Comparison of ENCODE assay signal across 17 cellular contexts in the genomic region with DNA sequence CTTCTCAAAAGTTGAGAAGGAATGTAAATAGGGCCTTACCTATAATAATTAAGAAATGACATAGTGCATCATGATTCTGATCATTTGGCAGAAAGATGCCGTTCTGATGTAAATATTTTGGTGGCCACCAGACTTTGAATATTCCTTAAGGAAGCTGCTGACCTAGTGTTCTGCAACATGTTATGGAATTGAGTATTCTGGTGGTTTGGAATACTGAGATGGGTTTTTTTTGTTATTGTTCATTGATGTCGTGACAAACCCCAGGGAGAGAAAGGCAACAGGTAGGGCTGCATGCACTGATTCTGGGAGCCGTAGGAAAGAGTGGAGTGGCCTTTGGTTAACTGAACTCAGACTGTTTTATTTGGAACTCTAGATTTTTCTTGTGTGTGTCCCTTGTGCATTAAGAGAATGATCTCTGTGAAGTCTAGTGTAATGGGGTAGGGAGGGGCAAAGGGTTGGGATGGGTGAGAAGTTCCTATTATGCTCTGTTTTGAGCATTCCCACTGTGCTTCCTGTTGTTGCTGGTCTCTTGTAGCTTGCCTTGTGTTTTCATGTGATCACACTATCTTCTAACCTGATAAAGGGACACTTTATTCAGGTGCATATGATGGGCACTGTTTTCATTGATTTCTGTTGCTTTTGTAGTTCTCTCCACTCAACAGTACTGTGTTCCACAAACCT. TPM values are rescaled to one million over a fixed set of nuclear protein-coding genes. Genes with fewer than 3 reads are reported as not detected.
DNase-seq lines count a peak whose midpoint lies in the region; ATAC-seq and TF ChIP-seq lines count a peak whose summit lies in the region.
"Had no signal": no experiment of that assay in that cellular context is flagged by ENCODE, and none has a peak within 500 bp of the region (broad histone marks: within the 10 kb centered on the region; RNA-seq: fewer than 3 reads in every experiment).

No MANE protein-coding gene starts in this region.

- H3K27ac ChIP-seq in HEK293 (ENCODE audit: extremely low read depth, low read depth, low read length) = no peak overlapping the region
- H3K27ac ChIP-seq in endodermal cell (ENCODE audit: low read depth, low read length) = no peak overlapping the region
- H3K27ac ChIP-seq: GM23248 had no signal

- CTCF ChIA-PET in HEK293 (lab: Yijun Ruan, JAX) = interaction anchor here (0.6 kb wide), 1 partner anchor 183 kb away, joined by 4 read pairs; no protein-coding TSS in a partner anchor

- TF ChIP-seq CTCF in HEK293 (tag by site-specific recombination; IDR thresholded peaks at IDR 0.05) (no peak), endodermal cell (conservative IDR thresholded peaks at IDR 0.05) (no peak), progenitor cell of endocrine pancreas (IDR thresholded peaks at IDR 0.05; ENCODE audit: unreplicated experiment) (no peak)

- 92 to 100% methylated on average over 3 of the region's 3 CpGs for WGBS in endodermal cell (ENCODE audit: insufficient coverage in 1 of 2, insufficient read length in 1 of 2), 2 experiments

- DNase-seq in endodermal cell = no peak
- no peak for DNase-seq in progenitor cell of endocrine pancreas (ENCODE audit: low spot score, unreplicated experiment)
- DNase-seq in DMS114 treated with DMSO at 0.1 percent for 48 hours (lab: John Stamatoyannopoulos, UW; ENCODE audit: unreplicated experiment) = no peak
- no peak for DNase-seq in GM19238 (ENCODE audit: insufficient read length, low spot score)
- DNase-seq: CD4-positive, alpha-beta T cell; CD8-positive, alpha-beta memory T cell; DMS 273 treated with DMSO at 0.1 percent for 48 hours; DMS53; DMS79 treated with DMSO at 0.1 percent for 48 hours; GF-D8; GM23248; H7; HCEC 1CT had no signal

- H3K4me3 Mint-ChIP-seq in endodermal cell (no peak overlapping the region), progenitor cell of endocrine pancreas (ENCODE audit: low read depth) (no peak overlapping the region)
- H3K4me3 Mint-ChIP-seq: CD14-positive monocyte; CD4-positive, alpha-beta T cell; CD8-positive, alpha-beta memory T cell had no signal

- H3K9me3 Mint-ChIP-seq in endodermal cell (no peaks in the 10 kb centered on the region), progenitor cell of endocrine pancreas (ENCODE audit: low read depth) (no peaks in the 10 kb centered on the region)
- H3K9me3 Mint-ChIP-seq: CD14-positive monocyte; CD4-positive, alpha-beta T cell; CD8-positive, alpha-beta memory T cell had no signal

- H3K27me3 ChIP-seq in endodermal cell (ENCODE audit: control insufficient read depth, insufficient read depth, low read length, poor library complexity, severe bottlenecking) = no peaks in the 10 kb centered on the region

- H3K4me1 Mint-ChIP-seq in endodermal cell (peaks cover 7% of the 10 kb centered on the region), progenitor cell of endocrine pancreas (ENCODE audit: low read depth) (peaks cover 30% of the 10 kb centered on the region)
- H3K4me1 Mint-ChIP-seq: CD14-positive monocyte; CD8-positive, alpha-beta memory T cell had no signal

- H3K4me3 ChIP-seq in HEK293 (ENCODE audit: low read depth, low read length) = no peak overlapping the region
- H3K4me3 ChIP-seq in endodermal cell (ENCODE audit: low read length) = no peak overlapping the region
- H3K4me3 ChIP-seq: GM23248 had no signal

- H3K27ac Mint-ChIP-seq in endodermal cell (peak overlapping the region; percentile 28), progenitor cell of endocrine pancreas (peak overlapping the region; percentile 3)
- H3K27ac Mint-ChIP-seq: CD14-positive monocyte; CD4-positive, alpha-beta T cell had no signal

- POLR2A ChIA-PET in HEK293 (lab: Yijun Ruan, JAX) = no interaction called here

- H3K27me3 Mint-ChIP-seq in endodermal cell (ENCODE audit: insufficient read depth) (no peaks in the 10 kb centered on the region), progenitor cell of endocrine pancreas (no peaks in the 10 kb centered on the region)

- H3K4me1 ChIP-seq in HEK293 (ENCODE audit: control insufficient read depth, insufficient read depth, low read length) (no peaks in the 10 kb centered on the region), endodermal cell (ENCODE audit: control insufficient read depth, insufficient read depth, low read length) (no peaks in the 10 kb centered on the region)

- no peak for ATAC-seq in HG02678 (IDR thresholded peaks at IDR 0.05; ENCODE audit: unreplicated experiment)

- no peak overlapping the region for H3K9ac ChIP-seq in endodermal cell (ENCODE audit: extremely low read depth, low read length, poor library complexity, severe bottlenecking)
- H3K9ac ChIP-seq: GM23248 had no signal

- H3K9me3 ChIP-seq in HEK293 (ENCODE audit: control insufficient read depth, insufficient read depth, low read depth, low read length) = no peaks in the 10 kb centered on the region
- no peaks in the 10 kb centered on the region for H3K9me3 ChIP-seq in endodermal cell (ENCODE audit: control insufficient read depth, low read length)

- H3K36me3 Mint-ChIP-seq in endodermal cell (ENCODE audit: low read depth) (peaks cover 21% of the 10 kb centered on the region), progenitor cell of endocrine pancreas (ENCODE audit: insufficient read depth) (peaks cover 19% of the 10 kb centered on the region)
- H3K36me3 Mint-ChIP-seq: CD14-positive monocyte; CD8-positive, alpha-beta memory T cell had no signal

- H3K36me3 ChIP-seq in HEK293 (ENCODE audit: control insufficient read depth in 2 of 2, insufficient read depth in 1 of 2, low read length in 2 of 2) (peaks cover 0 to 10% of the 10 kb centered on the region in 2 experiments; a peak in 2 of 3 replicates), endodermal cell (ENCODE audit: control insufficient read depth, insufficient read depth, low read length) (peaks cover 10% of the 10 kb centered on the region)

TF ChIP-seq in HEK293, 187 proteins besides CTCF, POLR2A, EP300 and RAD21:
- peak; percentile 20; the same call in 1 of the 2 replicates for TF ChIP-seq SCRT1 (tag by site-specific recombination; IDR thresholded peaks at IDR 0.05; ENCODE audit: borderline replicate concordance)
- no peak for TF ChIP-seq HOXD13 (CRISPR knock-in tag; IDR thresholded peaks at IDR 0.05; ENCODE audit: borderline replicate concordance)
- TF ChIP-seq MZF1 (tag by site-specific recombination; IDR thresholded peaks at IDR 0.05; ENCODE audit: borderline replicate concordance) = no peak
- peak; percentile 68 for TF ChIP-seq SCRT2 (tag by site-specific recombination; IDR thresholded peaks at IDR 0.05)
- TF ChIP-seq ZNF600 (tag by site-specific recombination; IDR thresholded peaks at IDR 0.05) = peak; percentile 91
TF ChIP-seq in HEK293: peak in this region for 3.

RNA-seq across cellular contexts. Expression of a gene that starts 25.0 kb away (rescaled TPM):
- total RNA-seq in endodermal cell = 1 to 10 TPM; 2.7 to 5.0 TPM
- polyA plus RNA-seq in endodermal cell (2013, experiment 1 of 2) = 1.4 TPM
- polyA plus RNA-seq in endodermal cell (2013, experiment 2 of 2) = 1.4 TPM
- total RNA-seq in progenitor cell of endocrine pancreas = 4.3 and 4.7 TPM in 2 replicates
- total RNA-seq: CD4-positive, alpha-beta T cell; CD8-positive, alpha-beta memory T cell; GM23248 had no signal
- polyA plus RNA-seq: BJ; CD14-positive monocyte; CD8-positive, alpha-beta memory T cell; GM23248 had no signal

RNA-seq across cellular contexts. Expression of a gene that starts 49.3 kb away (rescaled TPM):
- 10 to 100 TPM; 22.6 to 25.3 TPM for total RNA-seq in endodermal cell
- polyA plus RNA-seq in endodermal cell (2013, experiment 1 of 2) = 13.4 TPM
- polyA plus RNA-seq in endodermal cell (2013, experiment 2 of 2) = 15.3 TPM
- total RNA-seq in progenitor cell of endocrine pancreas = 8.9 and 10.8 TPM in 2 replicates
- total RNA-seq: CD4-positive, alpha-beta T cell had no signal
- polyA plus RNA-seq: CD14-positive monocyte; CD8-positive, alpha-beta memory T cell had no signal
